In the genomic region with DNA sequence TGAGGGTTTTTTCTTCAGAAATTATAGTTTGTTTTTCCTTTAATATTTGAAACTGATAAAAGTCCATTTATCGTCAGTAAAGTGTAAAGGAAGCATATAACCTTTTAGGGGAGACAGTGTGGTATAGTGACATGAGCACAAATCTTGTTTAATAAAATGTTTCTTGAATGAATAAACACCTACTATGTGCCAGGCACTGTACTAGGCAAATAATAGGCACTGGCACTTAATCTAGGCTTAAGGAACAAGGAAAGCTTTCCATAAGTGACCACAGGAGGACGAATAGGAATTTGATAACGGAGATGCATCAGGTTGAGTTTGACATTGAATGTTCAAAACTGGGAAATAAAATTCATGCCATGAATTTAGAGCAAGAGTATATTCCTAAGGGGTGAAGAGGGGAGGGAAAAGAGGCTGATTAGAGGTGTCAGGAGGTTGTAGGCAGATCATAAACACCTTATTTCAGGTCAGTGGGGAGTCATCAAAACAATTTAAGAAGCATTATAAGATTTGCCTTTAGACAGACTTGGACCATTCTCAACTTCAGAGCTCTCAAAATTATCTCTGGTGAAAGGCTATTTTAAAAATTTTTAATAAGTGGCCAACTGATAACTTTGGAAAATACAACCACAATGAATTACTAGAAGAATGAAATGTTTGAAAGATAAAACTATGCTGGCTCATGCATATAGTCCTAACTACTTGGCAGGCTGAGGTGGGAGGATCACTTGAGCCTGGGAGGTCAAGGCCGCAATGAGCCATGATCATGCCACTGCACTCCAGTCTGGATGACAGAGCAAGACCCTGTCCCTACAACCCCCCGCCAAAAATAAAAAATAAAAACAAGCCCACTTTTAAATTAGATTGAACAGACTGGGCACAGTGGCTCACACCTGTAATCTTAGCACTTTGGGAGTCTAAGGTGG, we compare ENCODE assay signal across 19 cellular contexts. TPM values are rescaled to one million over a fixed set of nuclear protein-coding genes. Genes with fewer than 3 reads are reported as not detected.
DNase-seq lines count a peak whose midpoint lies in the region; ATAC-seq, FAIRE-seq and TF ChIP-seq lines count a peak whose summit lies in the region.
"Had no signal": no experiment of that assay in that cellular context is flagged by ENCODE, and none has a peak within 500 bp of the region (broad histone marks: within the 10 kb centered on the region; RNA-seq: fewer than 3 reads in every experiment).

No MANE protein-coding gene starts in this region.

- H3K4me2 ChIP-seq in IMR-90 (ENCODE audit: low read depth, low read length) = no peak overlapping the region
- no peak overlapping the region for H3K4me2 ChIP-seq in K562 (ENCODE audit: insufficient read depth, low read length)
- H3K4me2 ChIP-seq: A549, PC-9 had no signal

- no peak overlapping the region for H4K5ac ChIP-seq in IMR-90 (ENCODE audit: low read depth, low read length)

- H3K79me1 ChIP-seq in IMR-90 (ENCODE audit: low read depth in 1 of 2, low read length in 2 of 2) = peaks cover 17 to 80% of the 10 kb centered on the region in 2 experiments; a peak in 3 of 4 replicates

- TF ChIP-seq CTCF in A673 (conservative IDR thresholded peaks at IDR 0.05; ENCODE audit: low read depth, low read length) = no peak
- no peak for TF ChIP-seq CTCF in IMR-90 (conservative IDR thresholded peaks at IDR 0.05; ENCODE audit: low read depth, low read length)
- no peak for TF ChIP-seq CTCF in K562 (IDR thresholded peaks at IDR 0.05 in 2 of 3, conservative IDR thresholded peaks at IDR 0.05 in 1 of 3; ENCODE audit: insufficient read depth in 2 of 3, low read depth in 1 of 3, low read length in 3 of 3)
- no peak for TF ChIP-seq CTCF in right atrium auricular region (IDR thresholded peaks at IDR 0.05)

- H3K9ac ChIP-seq in IMR-90 (ENCODE audit: low read depth, low read length) = no peak overlapping the region
- no peak overlapping the region for H3K9ac ChIP-seq in K562 (ENCODE audit: insufficient read depth in 1 of 2, low read depth in 2 of 2, low read length in 2 of 2)

- TF ChIP-seq EP300 in K562 (IDR thresholded peaks at IDR 0.05; ENCODE audit: low read length) = no peak

- POLR2A ChIA-PET in A673 (lab: Charles Lee; ENCODE audit: low non-redundant PET) (no interaction called here), IMR-90 (lab: Charles Lee; ENCODE audit: unreplicated experiment) (no interaction called here), K562 (lab: Yijun Ruan, JAX) (no interaction called here)

- no peak overlapping the region for H4K8ac ChIP-seq in IMR-90 (ENCODE audit: low read depth in 2 of 2, low read length in 2 of 2)

- H4K20me1 ChIP-seq in IMR-90 (ENCODE audit: insufficient read depth, low read length) (peaks cover 54% of the 10 kb centered on the region), K562 (replicated peaks; ENCODE audit: control insufficient read depth, insufficient read depth, low read length) (no peaks in the 10 kb centered on the region; the same call in 1 of the 2 replicates)

- BruUV-seq in A673 (replicated peaks; lab: Mats Ljungman, UMichigan) = TSS peak; percentile 11
- BruUV-seq in IMR-90 (replicated peaks; lab: Mats Ljungman, UMichigan) = no TSS peak
- no TSS peak for BruUV-seq in K562 (replicated peaks; lab: Mats Ljungman, UMichigan)

- no peak overlapping the region for H3K23ac ChIP-seq in IMR-90 (ENCODE audit: low read depth, low read length)

- no peak overlapping the region for H4K91ac ChIP-seq in IMR-90 (ENCODE audit: insufficient read depth, low read depth, low read length)

- H3K14ac ChIP-seq in IMR-90 (replicated peaks; ENCODE audit: low read depth, low read length) = no peak overlapping the region

- no peak overlapping the region for H2BK120ac ChIP-seq in IMR-90 (ENCODE audit: low read depth, low read length)

- no peak overlapping the region for H3K18ac ChIP-seq in IMR-90 (ENCODE audit: low read depth, low read length)

- no peak for TF ChIP-seq RAD21 in IMR-90 (IDR thresholded peaks at IDR 0.05; ENCODE audit: low read length)
- no peak for TF ChIP-seq RAD21 in K562 (CRISPR knock-in tag; conservative IDR thresholded peaks at IDR 0.05 in 1 of 2, IDR thresholded peaks at IDR 0.05 in 1 of 2)

- no peak overlapping the region for H3K4ac ChIP-seq in IMR-90 (ENCODE audit: low read depth, low read length)

- 92% methylated on average over 2 of the region's 5 CpGs; no CpG with 5 or more reads in 1 of the 2 experiments for WGBS in IMR-90 (ENCODE audit: extremely low coverage in 2 of 2, insufficient read length in 1 of 2), 2 experiments
- WGBS in K562 (ENCODE audit: insufficient coverage, low coverage, missing lambda C conversion rate) = 68% methylated on average over 5 of the region's 5 CpGs

- dilution Hi-C loops in IMR-90 (cut with HindIII; ENCODE audit: low sequenced_read_pairs, unreplicated experiment) = no loop called here

- H2AK5ac ChIP-seq in IMR-90 (ENCODE audit: low read depth, low read length) = no peak overlapping the region

- peak overlapping the region; percentile 9 for H2BK5ac ChIP-seq in IMR-90 (ENCODE audit: low read depth, low read length, poor library complexity, severe bottlenecking)

- DNase-seq in A673 (ENCODE audit: low spot score) = no peak
- DNase-seq in IMR-90 = no peak
- DNase-seq in K562 (ENCODE audit: extremely low read depth in 1 of 4, low spot score in 3 of 4) = no peak
- no peak for DNase-seq in right atrium auricular region (ENCODE audit: low spot score)
- DNase-seq in retina = no peak
- DNase-seq in AG08395 (ENCODE audit: low spot score) = no peak
- DNase-seq: GF-D8, H9, NCI-H1048, NCI-H1436 treated with DMSO at 0.1 percent for 48 hours, NCI-H2029 treated with DMSO at 0.1 percent for 48 hours, NCI-H2171 treated with DMSO at 0.1 percent for 48 hours, NCI-H510A treated with DMSO at 0.1 percent for 48 hours, NCI-H82, PC-9 had no signal

- no peaks in the 10 kb centered on the region for H3K4me1 ChIP-seq in A673 (ENCODE audit: insufficient read depth, low read length, poor library complexity, severe bottlenecking)
- H3K4me1 ChIP-seq in IMR-90 (ENCODE audit: control insufficient read depth, insufficient read depth, low read length) = peaks cover 7% of the 10 kb centered on the region
- H3K4me1 ChIP-seq in K562 (replicated peaks in 1 of 2; ENCODE audit: control insufficient read depth in 2 of 2, insufficient read depth in 2 of 2, low read length in 2 of 2) = peaks cover 0 to 11% of the 10 kb centered on the region in 2 experiments; a peak in 2 of 5 replicates
- H3K4me1 ChIP-seq in right atrium auricular region = peaks cover 0 to 46% of the 10 kb centered on the region in 2 donors
- H3K4me1 ChIP-seq: A549 had no signal

- H3K9me1 ChIP-seq in IMR-90 (ENCODE audit: insufficient read depth, low read length) = peaks cover 11% of the 10 kb centered on the region
- no peaks in the 10 kb centered on the region for H3K9me1 ChIP-seq in K562 (ENCODE audit: control insufficient read depth, insufficient read depth, low read length)

- FAIRE-seq in K562 (lab: Jason Lieb, UNC) = no peak
- FAIRE-seq: A549 had no signal

- H3K9me3 ChIP-seq in A673 (ENCODE audit: low read depth, low read length, poor library complexity, severe bottlenecking) = no peaks in the 10 kb centered on the region
- no peaks in the 10 kb centered on the region for H3K9me3 ChIP-seq in IMR-90 (ENCODE audit: control insufficient read depth, insufficient read depth, low read length)
- H3K9me3 ChIP-seq in K562 (replicated peaks; ENCODE audit: control insufficient read depth, insufficient read depth, low read depth, low read length) = no peaks in the 10 kb centered on the region
- no peaks in the 10 kb centered on the region for H3K9me3 ChIP-seq in right atrium auricular region
- H3K9me3 ChIP-seq: A549 had no signal

- no peak overlapping the region for H3K56ac ChIP-seq in IMR-90 (ENCODE audit: extremely low read depth, insufficient read depth, low read length)

- H2AK9ac ChIP-seq in IMR-90 (replicated peaks; ENCODE audit: low read depth, low read length, poor library complexity) = no peak overlapping the region

- H3K27ac ChIP-seq in A673 (ENCODE audit: low read depth, low read length, poor library complexity, severe bottlenecking) = no peak overlapping the region
- H3K27ac ChIP-seq in IMR-90 (ENCODE audit: insufficient read depth, low read length) = no peak overlapping the region
- no peak overlapping the region for H3K27ac ChIP-seq in K562 (ENCODE audit: extremely low read depth, low read depth, low read length)
- H3K27ac ChIP-seq in right atrium auricular region = peak overlapping the region; percentile 7 to 78
- H3K27ac ChIP-seq: A549, C4-2B, PC-9 had no signal

- no peak overlapping the region for H2AFZ ChIP-seq in IMR-90 (replicated peaks; ENCODE audit: low read length, poor library complexity)
- H2AFZ ChIP-seq in K562 (ENCODE audit: low read depth, low read length) = no peak overlapping the region
- H2AFZ ChIP-seq: PC-9 had no signal

- TF ChIP-seq POLR2A in IMR-90 (IDR thresholded peaks at IDR 0.05; ENCODE audit: low read depth, low read length) (no peak), K562 (conservative IDR thresholded peaks at IDR 0.05) (no peak)

- CTCF ChIA-PET in A673 (lab: Charles Lee) = no interaction called here
- CTCF ChIA-PET in IMR-90 (lab: Yijun Ruan, JAX) = no interaction called here
- CTCF ChIA-PET in K562 (lab: Yijun Ruan, JAX; ENCODE audit: low intra/inter-chr PET ratio) = no interaction called here

- no peak overlapping the region for H2BK20ac ChIP-seq in IMR-90 (ENCODE audit: low read depth, low read length)

- peaks cover 46% of the 10 kb centered on the region for H3K79me2 ChIP-seq in K562 (ENCODE audit: control insufficient read depth, insufficient read depth, low read length)

- in situ Hi-C loops in IMR-90 (cut with MboI; ENCODE audit: low sequenced_read_pairs) = no loop called here
- in situ Hi-C loops in K562 (cut with MboI) = no loop called here

- no peak overlapping the region for H3K4me3 ChIP-seq in A673 (ENCODE audit: low read depth, low read length, poor library complexity, severe bottlenecking)
- H3K4me3 ChIP-seq in IMR-90 (ENCODE audit: insufficient read depth, low read depth, low read length) = no peak overlapping the region
- H3K4me3 ChIP-seq in K562 = no peak overlapping the region
- H3K4me3 ChIP-seq in right atrium auricular region = no peak overlapping the region
- H3K4me3 ChIP-seq: A549, PC-9 had no signal

- no peak overlapping the region for H2BK15ac ChIP-seq in IMR-90 (ENCODE audit: low read depth, low read length)

- intact Hi-C loops in A673 (cut with micrococcal nuclease; ENCODE audit: unreplicated experiment) (no loop called here), IMR-90 (cut with micrococcal nuclease) (no loop called here), K562 (cut with micrococcal nuclease) (no loop called here)

- no peaks in the 10 kb centered on the region for H3K36me3 ChIP-seq in A673 (ENCODE audit: insufficient read depth, low read length, poor library complexity, severe bottlenecking)
- H3K36me3 ChIP-seq in IMR-90 (ENCODE audit: control insufficient read depth, insufficient read depth, low read length) = peaks cover 2% of the 10 kb centered on the region; the same call in 1 of the 2 replicates
- no peaks in the 10 kb centered on the region; the same call in 1 of the 3 replicates for H3K36me3 ChIP-seq in K562 (ENCODE audit: control insufficient read depth, insufficient read depth, low read length)
- no peaks in the 10 kb centered on the region for H3K36me3 ChIP-seq in right atrium auricular region

- H3K27me3 ChIP-seq in A673 (replicated peaks; ENCODE audit: insufficient read depth, low read depth, low read length, poor library complexity) (no peaks in the 10 kb centered on the region), IMR-90 (ENCODE audit: control insufficient read depth, insufficient read depth, low read length) (no peaks in the 10 kb centered on the region), K562 (ENCODE audit: control insufficient read depth in 2 of 2, insufficient read depth in 2 of 2, low read length in 2 of 2) (no peaks in the 10 kb centered on the region), right atrium auricular region (no peaks in the 10 kb centered on the region)

- no peak for ATAC-seq in IMR-90 (ENCODE audit: low read depth)
- no peak for ATAC-seq in K562
- no peak for ATAC-seq in HG02840 (IDR thresholded peaks at IDR 0.05; ENCODE audit: low FRiP score, unreplicated experiment)
- ATAC-seq in HG02885 (IDR thresholded peaks at IDR 0.05; ENCODE audit: poor library complexity, unreplicated experiment) = no peak
- ATAC-seq: A549 had no signal

RNA-seq across cellular contexts. Expression of a gene that starts 22.4 kb away (rescaled TPM):
- total RNA-seq in A673 (2021) (33.9 and 36.3 TPM in 2 replicates), IMR-90 (2012; rRNA removed) (7.7 and 15.8 TPM in 2 replicates), K562 (2014; rRNA removed) (7.7 and 9.7 TPM in 2 replicates), K562 (2014; rRNA removed; fragmentation: Illumina TruSeq; extraction: Trizol) (25.7 and 27.1 TPM in 2 replicates), K562 (2015; rRNA removed; fragmentation: Illumina TruSeq; extraction: Trizol) (21.5 and 25.6 TPM in 2 replicates), K562 (2021) (25.9 and 26.1 TPM in 2 replicates), right atrium auricular region (10 to 100 TPM; 13.2 to 14.0 TPM)
- polyA plus RNA-seq in IMR-90 (2012; rRNA removed) (20.5 and 21.1 TPM in 2 replicates), K562 (2011; rRNA removed) (21.8 and 27.7 TPM in 2 replicates), K562 (2014; fragmentation: Illumina TruSeq; extraction: Trizol) (23.8 and 28.0 TPM in 2 replicates), K562 (2014; fragmentation: Nextera tagmentation; extraction: Ambion mirVana) (1 to 10 TPM; 7.2 to 9.7 TPM), K562 (2014; rRNA removed) (25.9 and 27.8 TPM in 2 replicates)
- 4.4 and 6.5 TPM in 2 replicates for polyA plus RNA-seq in IMR-90 (2012; cell fraction: cytosol; rRNA removed)
- 3.3 and 9.8 TPM in 2 replicates for polyA plus RNA-seq in IMR-90 (2012; cell fraction: nucleus; rRNA removed; ENCODE audit: low replicate concordance)
- total RNA-seq in K562 (2011; cell fraction: chromatin; rRNA removed; ENCODE audit: low replicate concordance) = 8.4 and 9.2 TPM in 2 replicates
- 8.0 and 11.1 TPM in 2 replicates for total RNA-seq in K562 (2011; cell fraction: nucleolus; rRNA removed)
- 10.6 and 21.0 TPM in 2 replicates for total RNA-seq in K562 (2011; cell fraction: nucleoplasm; rRNA removed)
- polyA plus RNA-seq in K562 (2011; cell fraction: cytosol; rRNA removed) = 6.7 and 9.2 TPM in 2 replicates
- 5.5 and 6.9 TPM in 2 replicates for polyA plus RNA-seq in K562 (2011; cell fraction: nucleus; rRNA removed)
- 27.7 and 49.2 TPM in 2 replicates for polyA plus RNA-seq in K562 (2012)
- polyA minus RNA-seq in K562 (2011; rRNA and poly(A)+ RNA removed) = 44.3 and 45.6 TPM in 2 replicates
- 16.7 and 18.3 TPM in 2 replicates for polyA minus RNA-seq in K562 (2011; cell fraction: cytosol; rRNA and poly(A)+ RNA removed)
- polyA minus RNA-seq in K562 (2011; cell fraction: nucleus; rRNA and poly(A)+ RNA removed) = 10.5 and 14.3 TPM in 2 replicates

Comparison
In these comparisons a context has a peak if more than half of its experiments do, and no peak if none do; other contexts are left out.
1. H3K27ac ChIP-seq: peak in right atrium auricular region (2 of 2); none in A673 (single experiment), IMR-90 (single experiment) and K562 (single experiment).